In genomic region chr6:147900191-147900830, GRCh38 we compare ENCODE assay signal across 15 cellular contexts.
"Had no signal": no experiment of that assay in that cellular context is flagged by ENCODE, and none has a peak within 500 bp of the region (broad histone marks: within the 10 kb centered on the region; RNA-seq: fewer than 3 reads in every experiment).

No MANE protein-coding gene starts in this region.

- ATAC-seq: activated naive CD8-positive, alpha-beta T cell treated with anti-CD3 and anti-CD28 coated beads, Interleukin-2, amount 50 U/mL, for 24 hours; activated T-helper 17 cell treated with anti-CD3 and anti-CD28 coated beads, Interleukin-2, amount 50 U/mL, for 72 hours; sciatic nerve had no signal

- H3K36me3 ChIP-seq: cardiac muscle cell, esophagus squamous epithelium, spleen, suprapubic skin had no signal

- DNase-seq: activated CD4-positive, alpha-beta T cell treated with anti-CD3 and anti-CD28 coated beads, Interleukin-2, amount 50 U/mL, for 48 hours; activated naive CD4-positive, alpha-beta T cell treated with anti-CD3 and anti-CD28 coated beads for 36 hours; activated naive CD8-positive, alpha-beta T cell treated with anti-CD3 and anti-CD28 coated beads, Interleukin-2, amount 50 U/mL, for 24 hours; esophagus squamous epithelium; hippocampal formation; kidney glomerular epithelial cell; nephron progenitor cell; spleen had no signal

- H3K4me3 Mint-ChIP-seq: activated naive CD4-positive, alpha-beta T cell treated with anti-CD3 and anti-CD28 coated beads for 36 hours; activated naive CD8-positive, alpha-beta T cell treated with anti-CD3 and anti-CD28 coated beads, Interleukin-2, amount 50 U/mL, for 24 hours; activated T-helper 17 cell treated with anti-CD3 and anti-CD28 coated beads, Interleukin-2, amount 50 U/mL, for 72 hours; nephron progenitor cell; stimulated activated naive CD8-positive, alpha-beta T cell treated with anti-CD3 and anti-CD28 coated beads, Interleukin-15, Interleukin-2, amounts not matched to agents 100 ng/mL and 50 ng/mL, for 24 hours; type B pancreatic cell had no signal

- H3K36me3 Mint-ChIP-seq: type B pancreatic cell had no signal

- H3K27ac ChIP-seq: cardiac muscle cell, esophagus squamous epithelium, spleen, suprapubic skin had no signal

- H3K4me1 ChIP-seq: esophagus squamous epithelium, spleen, suprapubic skin had no signal

- H3K4me3 ChIP-seq: cardiac muscle cell, esophagus squamous epithelium, spleen, suprapubic skin had no signal

- H3K4me1 Mint-ChIP-seq: activated naive CD8-positive, alpha-beta T cell treated with anti-CD3 and anti-CD28 coated beads, Interleukin-2, amount 50 U/mL, for 24 hours; activated T-helper 17 cell treated with anti-CD3 and anti-CD28 coated beads, Interleukin-2, amount 50 U/mL, for 72 hours had no signal

- H3K27me3 Mint-ChIP-seq: activated naive CD8-positive, alpha-beta T cell treated with anti-CD3 and anti-CD28 coated beads, Interleukin-2, amount 50 U/mL, for 24 hours; stimulated activated naive CD8-positive, alpha-beta T cell treated with anti-CD3 and anti-CD28 coated beads, Interleukin-15, Interleukin-2, amounts not matched to agents 100 ng/mL and 50 ng/mL, for 24 hours; type B pancreatic cell had no signal

- H3K27me3 ChIP-seq: cardiac muscle cell, esophagus squamous epithelium, spleen, suprapubic skin had no signal

- FAIRE-seq: astrocyte had no signal

- H3K27ac Mint-ChIP-seq: activated naive CD4-positive, alpha-beta T cell treated with anti-CD3 and anti-CD28 coated beads for 36 hours; activated naive CD8-positive, alpha-beta T cell treated with anti-CD3 and anti-CD28 coated beads, Interleukin-2, amount 50 U/mL, for 24 hours; activated T-helper 17 cell treated with anti-CD3 and anti-CD28 coated beads, Interleukin-2, amount 50 U/mL, for 72 hours; nephron progenitor cell; stimulated activated naive CD8-positive, alpha-beta T cell treated with anti-CD3 and anti-CD28 coated beads, Interleukin-15, Interleukin-2, amounts not matched to agents 100 ng/mL and 50 ng/mL, for 24 hours; type B pancreatic cell had no signal

- H3K9me3 ChIP-seq: esophagus squamous epithelium, spleen, suprapubic skin had no signal

- H3K9me3 Mint-ChIP-seq: activated naive CD4-positive, alpha-beta T cell treated with anti-CD3 and anti-CD28 coated beads for 36 hours; activated naive CD8-positive, alpha-beta T cell treated with anti-CD3 and anti-CD28 coated beads, Interleukin-2, amount 50 U/mL, for 24 hours; activated T-helper 17 cell treated with anti-CD3 and anti-CD28 coated beads, Interleukin-2, amount 50 U/mL, for 72 hours; nephron progenitor cell had no signal
